ENCODE assay signal across 19 cellular contexts in the genomic region with DNA sequence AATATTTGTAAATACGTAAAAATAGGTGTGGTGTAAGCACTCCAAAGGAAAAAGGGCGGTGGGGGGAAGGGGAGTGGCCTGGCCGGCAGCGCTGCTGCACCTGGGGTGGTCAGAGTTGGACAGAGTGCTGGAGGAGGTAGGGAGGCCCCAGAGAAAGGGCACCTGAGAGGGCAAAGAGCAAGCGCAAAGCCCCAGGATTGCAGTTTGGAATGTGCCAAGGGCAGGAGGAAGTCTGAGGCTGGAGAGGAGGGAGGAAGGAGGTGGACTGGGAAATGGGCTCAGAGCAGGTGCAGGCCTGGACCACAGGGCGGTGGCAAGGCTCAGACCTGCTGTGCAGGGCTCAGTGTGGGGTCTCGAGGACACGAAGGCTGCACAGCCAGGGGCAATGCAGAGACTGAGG. TPM values are rescaled to one million over a fixed set of nuclear protein-coding genes. Genes with fewer than 3 reads are reported as not detected.
A peak's percentile ranks its signal among the peaks of the same experiment; 100 is the strongest.
DNase-seq lines count a peak whose midpoint lies in the region; ATAC-seq, FAIRE-seq and TF ChIP-seq lines count a peak whose summit lies in the region.
"Had no signal": no experiment of that assay in that cellular context is flagged by ENCODE, and none has a peak within 500 bp of the region (broad histone marks: within the 10 kb centered on the region; RNA-seq: fewer than 3 reads in every experiment).

No MANE protein-coding gene starts in this region.

- FAIRE-seq in kidney (lab: Jason Lieb, UNC) = no peak
- no peak for FAIRE-seq in HTR-8/SVneo (lab: Jason Lieb, UNC)
- FAIRE-seq: H54 had no signal

- H3K4me1 ChIP-seq in Caco-2 = peaks cover 26% of the 10 kb centered on the region
- H3K4me1 ChIP-seq in NT2/D1 (ENCODE audit: insufficient read depth, insufficient read length) = peaks cover 47% of the 10 kb centered on the region
- H3K4me1 ChIP-seq in kidney (ENCODE audit: control insufficient read depth in 1 of 2, insufficient read depth in 1 of 2, low read depth in 1 of 2, low read length in 2 of 2) = peaks cover 6 to 10% of the 10 kb centered on the region in 2 donors
- peaks cover 8 to 24% of the 10 kb centered on the region in 2 donors for H3K4me1 ChIP-seq in naive thymus-derived CD4-positive, alpha-beta T cell (ENCODE audit: control insufficient read depth in 2 of 2, insufficient read depth in 2 of 2, low read length in 2 of 2)
- H3K4me1 ChIP-seq in suprapubic skin = peaks cover 18% of the 10 kb centered on the region

- H3K4me3 ChIP-seq in Caco-2 (ENCODE audit: low read depth, low read length) (no peak overlapping the region), NT2/D1 (ENCODE audit: insufficient read length, low read depth) (no peak overlapping the region), kidney (ENCODE audit: low read length in 2 of 2) (no peak overlapping the region), suprapubic skin (no peak overlapping the region)
- H3K4me3 ChIP-seq in naive thymus-derived CD4-positive, alpha-beta T cell (ENCODE audit: low read length) = no peak overlapping the region

- H3K4me1 Mint-ChIP-seq in Caco-2 (ENCODE audit: low read depth, unreplicated experiment) = peaks cover 19% of the 10 kb centered on the region
- H3K4me1 Mint-ChIP-seq in naive thymus-derived CD4-positive, alpha-beta T cell = peaks cover 11 to 63% (median 48%) of the 10 kb centered on the region in 7 donors

- H3K9me3 ChIP-seq in Caco-2 (no peaks in the 10 kb centered on the region), NT2/D1 (ENCODE audit: insufficient read depth, low read length) (no peaks in the 10 kb centered on the region), kidney (ENCODE audit: control insufficient read depth in 1 of 2, low read length in 2 of 2) (no peaks in the 10 kb centered on the region), suprapubic skin (no peaks in the 10 kb centered on the region)
- no peaks in the 10 kb centered on the region for H3K9me3 ChIP-seq in naive thymus-derived CD4-positive, alpha-beta T cell (ENCODE audit: control insufficient read depth in 2 of 3, low read length in 3 of 3)
- H3K9me3 ChIP-seq: Peyer's patch, SK-N-SH had no signal

- H3K9me3 Mint-ChIP-seq in Caco-2 (ENCODE audit: unreplicated experiment) = no peaks in the 10 kb centered on the region
- H3K9me3 Mint-ChIP-seq in naive thymus-derived CD4-positive, alpha-beta T cell = no peaks in the 10 kb centered on the region
- H3K9me3 Mint-ChIP-seq: CD4-positive, alpha-beta T cell had no signal

- no peak for TF ChIP-seq EP300 in suprapubic skin (IDR thresholded peaks at IDR 0.05)

- TF ChIP-seq CTCF in Caco-2 (IDR thresholded peaks at IDR 0.05; ENCODE audit: insufficient read depth in 1 of 2, low read depth in 1 of 2, low read length in 1 of 2, severe bottlenecking in 1 of 2, unreplicated experiment in 1 of 2) = no peak
- TF ChIP-seq CTCF in kidney (IDR thresholded peaks at IDR 0.05; ENCODE audit: borderline replicate concordance, extremely low read depth, insufficient read depth) = no peak
- TF ChIP-seq CTCF in suprapubic skin (IDR thresholded peaks at IDR 0.05) = no peak

- TF ChIP-seq POLR2A in suprapubic skin (IDR thresholded peaks at IDR 0.05) = no peak

- no peaks in the 10 kb centered on the region for H3K27me3 ChIP-seq in Caco-2 (replicated peaks; ENCODE audit: control insufficient read depth, insufficient read depth, low read length)
- no peaks in the 10 kb centered on the region for H3K27me3 ChIP-seq in NT2/D1 (ENCODE audit: insufficient read depth, insufficient read length)
- H3K27me3 ChIP-seq in naive thymus-derived CD4-positive, alpha-beta T cell (ENCODE audit: control insufficient read depth in 2 of 2, insufficient read depth in 2 of 2, low read length in 2 of 2) = no peaks in the 10 kb centered on the region
- no peaks in the 10 kb centered on the region for H3K27me3 ChIP-seq in suprapubic skin
- H3K27me3 ChIP-seq: Peyer's patch had no signal

- DNase-seq in Caco-2 (peak; percentile 84 to 88), NT2/D1 (ENCODE audit: low read depth, low spot score) (no peak), kidney (peak; percentile 64), HTR-8/SVneo (ENCODE audit: insufficient read length, low spot score) (no peak), AG08395 (ENCODE audit: low spot score) (no peak), suprapubic skin (ENCODE audit: low spot score in 2 of 2) (no peak)
- DNase-seq in naive thymus-derived CD4-positive, alpha-beta T cell = no peak
- DNase-seq: CD4-positive, alpha-beta T cell; IMR-90; Karpas-422; MM.1S; NCI-H2029 treated with DMSO at 0.1 percent for 48 hours; NCI-H510A; Right ventricle myocardium superior; SK-N-SH had no signal

- peak overlapping the region; percentile 44 for H3K4me3 Mint-ChIP-seq in Caco-2 (ENCODE audit: unreplicated experiment)
- H3K4me3 Mint-ChIP-seq in naive thymus-derived CD4-positive, alpha-beta T cell = no peak overlapping the region
- H3K4me3 Mint-ChIP-seq: B cell; CD4-positive, alpha-beta T cell had no signal

- peaks cover 15% of the 10 kb centered on the region for H3K36me3 Mint-ChIP-seq in Caco-2 (ENCODE audit: insufficient read depth, unreplicated experiment)
- H3K36me3 Mint-ChIP-seq in naive thymus-derived CD4-positive, alpha-beta T cell = peaks cover 0 to 4% (median 0%) of the 10 kb centered on the region in 5 donors

- H3K27me3 Mint-ChIP-seq in Caco-2 (ENCODE audit: insufficient read depth, unreplicated experiment) = no peaks in the 10 kb centered on the region
- H3K27me3 Mint-ChIP-seq in naive thymus-derived CD4-positive, alpha-beta T cell = peaks cover 0 to under 1% (median 0%) of the 10 kb centered on the region in 5 donors
- H3K27me3 Mint-ChIP-seq: B cell; CD4-positive, alpha-beta T cell had no signal

- CTCF ChIA-PET in Caco-2 (lab: Charles Lee) = interaction anchor here (0.8 to 1.5 kb wide), 4 partner anchors 16 to 121 kb away, joined by 4 to 8 read pairs (median 4); no protein-coding TSS in a partner anchor
- CTCF ChIA-PET in naive thymus-derived CD4-positive, alpha-beta T cell (lab: Charles Lee) = interaction anchor here (0.5 to 2.4 kb wide), 3 partner anchors 10 to 445 kb away, joined by 3 to 13 read pairs (median 3); no protein-coding TSS in a partner anchor

- peak overlapping the region; percentile 87 for H3K27ac Mint-ChIP-seq in Caco-2 (ENCODE audit: unreplicated experiment)
- peak overlapping the region in 6 of 9 donors; percentile 23 to 74 (median 65) for H3K27ac Mint-ChIP-seq in naive thymus-derived CD4-positive, alpha-beta T cell
- H3K27ac Mint-ChIP-seq: B cell had no signal

- POLR2A ChIA-PET in Caco-2 (lab: Charles Lee) = interaction anchor here (0.5 to 1.5 kb wide), 2 partner anchors 326 to 829 kb away, joined by 3 read pairs; partner anchors contain the start of genes CLIC4 and RSRP1
- POLR2A ChIA-PET in naive thymus-derived CD4-positive, alpha-beta T cell (lab: Charles Lee) = interaction anchor here (0.9 to 11.3 kb wide), 6 partner anchors 8 to 26 kb away, joined by 3 to 137 read pairs (median 9); no protein-coding TSS in a partner anchor

- H3K36me3 ChIP-seq in Caco-2 (ENCODE audit: control insufficient read depth, insufficient read depth, low read length) (no peaks in the 10 kb centered on the region), NT2/D1 (ENCODE audit: insufficient read depth, insufficient read length, low read length) (no peaks in the 10 kb centered on the region), kidney (ENCODE audit: control insufficient read depth in 1 of 2, insufficient read depth in 2 of 2, low read length in 2 of 2) (no peaks in the 10 kb centered on the region), suprapubic skin (no peaks in the 10 kb centered on the region)
- H3K36me3 ChIP-seq in naive thymus-derived CD4-positive, alpha-beta T cell (ENCODE audit: control insufficient read depth in 2 of 3, insufficient read depth in 3 of 3, low read length in 3 of 3) = peaks cover 0 to 9% (median 0%) of the 10 kb centered on the region in 3 experiments
- H3K36me3 ChIP-seq: Peyer's patch had no signal

- 72% methylated on average over 8 of the region's 8 CpGs for WGBS in suprapubic skin

- intact Hi-C loops in Caco-2 (cut with micrococcal nuclease; ENCODE audit: unreplicated experiment) = loop anchor here (2.0 kb wide), 1 partner anchor 15 kb away; no protein-coding TSS in a partner anchor
- intact Hi-C loops in kidney (cut with DNase I) = no loop called here
- intact Hi-C loops in naive thymus-derived CD4-positive, alpha-beta T cell (cut with micrococcal nuclease) = no loop called here

- peak overlapping the region in 1 of 2 donors; percentile 20 for H3K27ac ChIP-seq in kidney (ENCODE audit: low read depth in 2 of 2, low read length in 2 of 2)
- H3K27ac ChIP-seq in naive thymus-derived CD4-positive, alpha-beta T cell (ENCODE audit: low read depth, low read length) = no peak overlapping the region
- H3K27ac ChIP-seq in suprapubic skin = no peak overlapping the region
- H3K27ac ChIP-seq: Peyer's patch had no signal

- no TSS peak for BruUV-seq in Caco-2 (replicated peaks; lab: Mats Ljungman, UMichigan)

- peak overlapping the region; percentile 18 for H3K9ac ChIP-seq in NT2/D1 (ENCODE audit: insufficient read length, low read depth)
- H3K9ac ChIP-seq in kidney (ENCODE audit: low read length in 2 of 2) = no peak overlapping the region
- H3K9ac ChIP-seq: SK-N-SH had no signal

- no peak for ATAC-seq in naive thymus-derived CD4-positive, alpha-beta T cell
- no peak for ATAC-seq in HG03175 (IDR thresholded peaks at IDR 0.05; ENCODE audit: unreplicated experiment)

RNA-seq across cellular contexts. Expression of gene LDLRAP1, which starts 30.6 kb away (rescaled TPM):
- total RNA-seq in Caco-2 (2022) (14.5 TPM in 2 replicates), kidney (26.2 TPM), suprapubic skin (10 to 100 TPM; 28.0 to 50.5 (median 40.7) TPM)
- polyA plus RNA-seq in kidney (ENCODE audit: insufficient read depth, low read depth, low replicate concordance) = 14.4 TPM
- total RNA-seq in naive thymus-derived CD4-positive, alpha-beta T cell = 100 to 1,000 TPM in 4 of 5 experiments, 10 to 100 TPM in 1; 28.1 to 364 (median 159) TPM
- polyA plus RNA-seq in naive thymus-derived CD4-positive, alpha-beta T cell = 100 to 1,000 TPM; 301 to 853 TPM

RNA-seq across cellular contexts. Expression of gene MAN1C1, which starts 42.6 kb away (rescaled TPM):
- total RNA-seq in Caco-2 (2022) (2.7 and 3.5 TPM in 2 replicates), kidney (31.7 TPM), suprapubic skin (10 to 100 TPM in 1 of 4 donors, 1 to 10 TPM in 3; 7.3 to 15.2 (median 8.0) TPM)
- 65.5 TPM for polyA plus RNA-seq in kidney (ENCODE audit: insufficient read depth, low read depth, low replicate concordance)
- total RNA-seq in naive thymus-derived CD4-positive, alpha-beta T cell = 10 to 100 TPM; 28.8 to 85.5 (median 69.9) TPM
- polyA plus RNA-seq in naive thymus-derived CD4-positive, alpha-beta T cell = 10 to 100 TPM; 16.0 to 30.4 TPM

Comparison
In these comparisons a context has a peak if more than half of its experiments do, and no peak if none do; other contexts are left out.
1. DNase-seq: peak in Caco-2 (2 of 2) and kidney (single experiment); none in NT2/D1 (single experiment), naive thymus-derived CD4-positive, alpha-beta T cell (0 of 9), HTR-8/SVneo (single experiment), AG08395 (single experiment) and suprapubic skin (0 of 2).